Comparison of ENCODE assay signal across 22 cellular contexts in the genomic region with DNA sequence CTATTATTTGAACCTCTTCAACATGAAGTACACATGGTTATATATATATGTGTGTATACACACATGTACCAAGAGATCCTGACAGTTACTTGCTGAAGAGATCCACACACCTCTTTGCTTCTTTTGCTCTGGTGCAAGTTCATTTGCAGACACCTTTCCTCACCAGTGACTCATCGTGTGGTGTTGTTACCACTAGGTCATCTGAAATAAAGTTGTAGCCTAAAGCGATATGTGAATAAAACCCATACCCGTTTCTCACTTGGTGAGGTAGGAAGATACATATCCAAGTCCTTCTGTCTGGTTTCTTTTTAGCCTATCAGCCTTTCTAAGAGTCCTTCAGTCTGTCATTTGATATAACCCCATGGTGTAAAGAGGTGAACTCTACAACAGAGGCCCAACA.
"Had no signal": no experiment of that assay in that cellular context is flagged by ENCODE, and none has a peak within 500 bp of the region (broad histone marks: within the 10 kb centered on the region; RNA-seq: fewer than 3 reads in every experiment).

No MANE protein-coding gene starts in this region.

- H3K4me3 ChIP-seq: adrenal gland, cardiac muscle cell, gastroesophageal sphincter, heart left ventricle, ovary, psoas muscle, right lobe of liver, stomach had no signal

- H3K27ac ChIP-seq: adrenal gland, cardiac muscle cell, gastroesophageal sphincter, heart left ventricle, ovary, psoas muscle, right lobe of liver, stomach had no signal

- ATAC-seq: activated CD4-positive, alpha-beta T cell treated with anti-CD3 and anti-CD28 coated beads for 36 hours; activated naive CD4-positive, alpha-beta T cell treated with anti-CD3 and anti-CD28 coated beads, Interleukin-2, amount 50 U/mL, for 72 hours; effector memory CD8-positive, alpha-beta T cell; gastroesophageal sphincter; heart left ventricle; naive thymus-derived CD8-positive, alpha-beta T cell; psoas muscle; right lobe of liver; stimulated activated effector memory CD8-positive, alpha-beta T cell treated with anti-CD3 and anti-CD28 coated beads, Interleukin-12 subunit alpha, Interleukin-12 subunit beta, amount 100 ng/mL, for 72 hours; WTC11 had no signal

- DNase-seq: activated CD4-positive, alpha-beta memory T cell treated with anti-CD3 and anti-CD28 coated beads for 36 hours; activated CD4-positive, alpha-beta T cell treated with anti-CD3 and anti-CD28 coated beads for 36 hours; activated gamma-delta T cell treated with Interleukin-2 at 50 U/mL for 16 hours; activated T-cell treated with anti-CD3 and anti-CD28 coated beads for 4 hours; adrenal gland; effector memory CD8-positive, alpha-beta T cell; heart left ventricle; naive thymus-derived CD8-positive, alpha-beta T cell; ovary; psoas muscle; right lobe of liver; stimulated activated CD4-positive, alpha-beta T cell treated with anti-CD3 and anti-CD28 coated beads, Interleukin-15, amount 100 ng/mL, for 24 hours; stimulated activated CD4-positive, alpha-beta T cell treated with anti-CD3 and anti-CD28 coated beads, Interleukin-4, amount 100 ng/mL, for 1 hour; stomach; trophoblast cell had no signal

- H3K27me3 ChIP-seq: adrenal gland, cardiac muscle cell, gastroesophageal sphincter, heart left ventricle, ovary, right lobe of liver, stomach had no signal

- H3K9me3 ChIP-seq: ovary had no signal

- H3K36me3 ChIP-seq: adrenal gland, cardiac muscle cell, ovary, right lobe of liver had no signal

- FAIRE-seq: small intestine, TTC549 had no signal

- H3K4me1 ChIP-seq: adrenal gland, gastroesophageal sphincter, heart left ventricle, psoas muscle, right lobe of liver, stomach had no signal
